ENCODE assay signal across 8 cellular contexts in the genomic region with DNA sequence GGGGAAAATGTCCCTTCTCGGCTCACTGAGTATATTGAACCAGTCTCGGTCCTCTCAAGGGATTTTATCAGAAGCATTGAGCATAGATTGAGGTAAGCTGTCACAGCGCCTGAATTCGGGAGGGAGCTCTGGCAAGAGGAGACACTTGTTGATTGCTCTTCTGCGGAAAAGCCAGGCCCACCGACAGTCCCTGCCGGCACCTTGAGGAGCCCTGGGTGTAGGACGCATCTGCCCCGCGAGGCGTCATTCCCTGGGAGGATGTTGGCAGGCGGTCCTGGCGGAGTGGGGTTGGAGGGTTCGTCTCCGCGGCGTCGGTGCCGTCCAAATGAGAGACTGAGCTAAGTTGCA. TPM values are rescaled to one million over a fixed set of nuclear protein-coding genes. Genes with fewer than 3 reads are reported as not detected.
DNase-seq lines count a peak whose midpoint lies in the region; FAIRE-seq and TF ChIP-seq lines count a peak whose summit lies in the region.

No MANE protein-coding gene starts in this region.

- H2AFZ ChIP-seq in OCI-LY1 (ENCODE audit: low read length) (no peak overlapping the region), neural cell (ENCODE audit: low read depth, low read length) (peak overlapping the region; percentile 68)

- H3K9ac ChIP-seq in OCI-LY1 (ENCODE audit: low read length), result peak overlapping the region; percentile 73
- peak overlapping the region; percentile 75 for H3K9ac ChIP-seq in neural cell (ENCODE audit: low read length)

- H3K27me3 ChIP-seq in OCI-LY1 (ENCODE audit: insufficient read depth, low read length) (no peaks in the 10 kb centered on the region), neural cell (ENCODE audit: insufficient read depth, low read depth, low read length) (peaks cover 3% of the 10 kb centered on the region), tibial nerve (no peaks in the 10 kb centered on the region)

- H3K9me2 ChIP-seq in OCI-LY1 (ENCODE audit: low read depth, low read length), result no peaks in the 10 kb centered on the region
- H3K9me2 ChIP-seq in neural cell (ENCODE audit: insufficient read depth, low read length), result no peaks in the 10 kb centered on the region

- TF ChIP-seq EP300 in neural cell (conservative IDR thresholded peaks at IDR 0.05; ENCODE audit: poor library complexity, severe bottlenecking), result no peak
- no peak for TF ChIP-seq EP300 in tibial nerve (IDR thresholded peaks at IDR 0.05)

- peak overlapping the region; percentile 74 for H3K27ac Mint-ChIP-seq in activated naive CD4-positive, alpha-beta T cell treated with anti-CD3 and anti-CD28 coated beads for 36 hours

- H3K9me3 ChIP-seq in OCI-LY1 (ENCODE audit: low read length), result no peaks in the 10 kb centered on the region
- H3K9me3 ChIP-seq in neural cell (ENCODE audit: low read length), result no peaks in the 10 kb centered on the region
- no peaks in the 10 kb centered on the region for H3K9me3 ChIP-seq in tibial nerve

- H3K4me1 ChIP-seq in OCI-LY1 (ENCODE audit: insufficient read depth, low read length, severe bottlenecking), result peaks cover 34% of the 10 kb centered on the region
- peaks cover 0 to 53% (median 21%) of the 10 kb centered on the region in 4 donors for H3K4me1 ChIP-seq in tibial nerve

- H3K27ac ChIP-seq in OCI-LY1 (ENCODE audit: low read depth, low read length, poor library complexity, severe bottlenecking) (no peak overlapping the region), neural cell (ENCODE audit: low read length) (no peak overlapping the region), tibial nerve (peak overlapping the region; percentile 93 to 98 (median 96))

- TF ChIP-seq POLR2A in tibial nerve (IDR thresholded peaks at IDR 0.05), result no peak

- peak; percentile 11 for DNase-seq in NCI-H2227 (lab: John Stamatoyannopoulos, UW; ENCODE audit: unreplicated experiment)
- DNase-seq in NCI-H2227 treated with DMSO at 0.1 percent for 48 hours (lab: John Stamatoyannopoulos, UW), result no peak
- DNase-seq in activated naive CD4-positive, alpha-beta T cell treated with anti-CD3 and anti-CD28 coated beads for 36 hours, result peak; percentile 61
- DNase-seq in frontal cortex (ENCODE audit: low spot score in 2 of 2), result peak; percentile 32 to 36
- DNase-seq in tibial nerve (ENCODE audit: low spot score in 2 of 2), result no peak
- DNase-seq in NCI-H1048 (lab: John Stamatoyannopoulos, UW), result no peak

- FAIRE-seq in frontal cortex (lab: Jason Lieb, UNC), result no peak

- peak overlapping the region; percentile 84 for H3K4me3 ChIP-seq in OCI-LY1 (ENCODE audit: low read depth, low read length, poor library complexity, severe bottlenecking)
- peak overlapping the region; percentile 87 for H3K4me3 ChIP-seq in neural cell (ENCODE audit: low read length)
- peak overlapping the region; percentile 67 to 95 (median 82) for H3K4me3 ChIP-seq in tibial nerve

- no peaks in the 10 kb centered on the region for H3K27me3 Mint-ChIP-seq in activated naive CD4-positive, alpha-beta T cell treated with anti-CD3 and anti-CD28 coated beads for 36 hours (ENCODE audit: low read depth)

- H3K79me2 ChIP-seq in OCI-LY1 (ENCODE audit: insufficient read depth, low read length) (no peaks in the 10 kb centered on the region), neural cell (replicated peaks; ENCODE audit: insufficient read depth, low read length) (peaks cover 2% of the 10 kb centered on the region)

- intact Hi-C loops in activated naive CD4-positive, alpha-beta T cell treated with anti-CD3 and anti-CD28 coated beads for 36 hours (cut with micrococcal nuclease), result no loop called here

- peaks cover 2% of the 10 kb centered on the region for H3K36me3 Mint-ChIP-seq in activated naive CD4-positive, alpha-beta T cell treated with anti-CD3 and anti-CD28 coated beads for 36 hours (ENCODE audit: low read depth)

- H3F3A ChIP-seq in OCI-LY1 (ENCODE audit: insufficient read depth, low read length), result no peaks in the 10 kb centered on the region
- H3F3A ChIP-seq in neural cell (ENCODE audit: insufficient read depth, low read length, poor library complexity, severe bottlenecking), result peaks cover 7% of the 10 kb centered on the region

- H3K4me3 Mint-ChIP-seq in activated naive CD4-positive, alpha-beta T cell treated with anti-CD3 and anti-CD28 coated beads for 36 hours, result peak overlapping the region; percentile 97

- no peaks in the 10 kb centered on the region for H3K9me3 Mint-ChIP-seq in activated naive CD4-positive, alpha-beta T cell treated with anti-CD3 and anti-CD28 coated beads for 36 hours

- TF ChIP-seq RAD21 in neural cell (conservative IDR thresholded peaks at IDR 0.05), result no peak

- TF ChIP-seq CTCF in OCI-LY1 (IDR thresholded peaks at IDR 0.05; ENCODE audit: low read length), result no peak
- TF ChIP-seq CTCF in neural cell (IDR thresholded peaks at IDR 0.05; ENCODE audit: poor library complexity, severe bottlenecking), result no peak
- TF ChIP-seq CTCF in tibial nerve (IDR thresholded peaks at IDR 0.05), result no peak

- H3K4me2 ChIP-seq in OCI-LY1 (ENCODE audit: low read length) (peak overlapping the region; percentile 94), neural cell (ENCODE audit: low read length) (peak overlapping the region; percentile 51)

- CTCF ChIA-PET in activated naive CD4-positive, alpha-beta T cell treated with anti-CD3 and anti-CD28 coated beads for 36 hours (lab: Charles Lee), result interaction anchor here (0.6 to 2.1 kb wide), 5 partner anchors 70 to 288 kb away, joined by 4 to 8 read pairs (median 6); no protein-coding TSS in a partner anchor

- H4K20me1 ChIP-seq in OCI-LY1 (ENCODE audit: insufficient read depth, low read length) (no peaks in the 10 kb centered on the region), neural cell (ENCODE audit: insufficient read depth) (no peaks in the 10 kb centered on the region)

- H3K36me3 ChIP-seq in OCI-LY1 (ENCODE audit: insufficient read depth, low read length) (peaks cover under 1% of the 10 kb centered on the region; the same call in 1 of the 2 replicates), neural cell (ENCODE audit: insufficient read depth, low read length) (no peaks in the 10 kb centered on the region), tibial nerve (no peaks in the 10 kb centered on the region)

- peaks cover 54% of the 10 kb centered on the region for H3K4me1 Mint-ChIP-seq in activated naive CD4-positive, alpha-beta T cell treated with anti-CD3 and anti-CD28 coated beads for 36 hours (ENCODE audit: low read depth)

- 1% methylated on average over 15 to 18 of the region's 19 CpGs for WGBS in tibial nerve, 2 donors

TF ChIP-seq in neural cell, 6 proteins besides CTCF, POLR2A, EP300 and RAD21:
- TF ChIP-seq TAF1 (IDR thresholded peaks at IDR 0.05; ENCODE audit: low read depth) (no peak), SMC3 (conservative IDR thresholded peaks at IDR 0.05; ENCODE audit: poor library complexity) (no peak), REST (IDR thresholded peaks at IDR 0.05; ENCODE audit: borderline replicate concordance) (no peak), EZH2 (IDR thresholded peaks at IDR 0.05; ENCODE audit: borderline replicate concordance, insufficient read depth, low read length, poor library complexity, severe bottlenecking) (no peak)

RNA-seq across cellular contexts. Expression of gene FBXO9, which starts 0.8 kb away (rescaled TPM):
- 10 to 100 TPM; 40.6 to 45.0 TPM for total RNA-seq in activated naive CD4-positive, alpha-beta T cell treated with anti-CD3 and anti-CD28 coated beads for 36 hours
- total RNA-seq in frontal cortex, result 41.6 TPM
- polyA plus RNA-seq in neural cell, result 92.2 and 108 TPM in 2 replicates
- polyA minus RNA-seq in neural cell, result 40.2 and 46.7 TPM in 2 replicates
- 10 to 100 TPM; 50.6 to 71.8 (median 66.7) TPM for total RNA-seq in tibial nerve

RNA-seq across cellular contexts. Expression of gene CILK1, which starts 4.4 kb away (rescaled TPM):
- 1 to 10 TPM; 6.8 to 7.2 TPM for total RNA-seq in activated naive CD4-positive, alpha-beta T cell treated with anti-CD3 and anti-CD28 coated beads for 36 hours
- 22.4 TPM for total RNA-seq in frontal cortex
- polyA plus RNA-seq in neural cell, result 14.0 and 15.0 TPM in 2 replicates
- 31.4 and 37.6 TPM in 2 replicates for polyA minus RNA-seq in neural cell
- total RNA-seq in tibial nerve, result 10 to 100 TPM; 11.1 to 19.0 (median 16.4) TPM

Comparison
In these comparisons a context has a peak if more than half of its experiments do, and no peak if none do; other contexts are left out.
1. DNase-seq: peak in NCI-H2227 (single experiment), activated naive CD4-positive, alpha-beta T cell treated with anti-CD3 and anti-CD28 coated beads for 36 hours (single experiment) and frontal cortex (2 of 2); none in NCI-H2227 treated with DMSO at 0.1 percent for 48 hours (single experiment), tibial nerve (0 of 2) and NCI-H1048 (single experiment).
2. H3K27ac ChIP-seq: peak in tibial nerve (4 of 4); none in OCI-LY1 (single experiment) and neural cell (single experiment).
3. Peak in every context shown above with its lines, with median percentiles within 50 percentile points of each other: H3K4me3 ChIP-seq.